Comparison of ENCODE assay signal across 2 cellular contexts in the genomic region with DNA sequence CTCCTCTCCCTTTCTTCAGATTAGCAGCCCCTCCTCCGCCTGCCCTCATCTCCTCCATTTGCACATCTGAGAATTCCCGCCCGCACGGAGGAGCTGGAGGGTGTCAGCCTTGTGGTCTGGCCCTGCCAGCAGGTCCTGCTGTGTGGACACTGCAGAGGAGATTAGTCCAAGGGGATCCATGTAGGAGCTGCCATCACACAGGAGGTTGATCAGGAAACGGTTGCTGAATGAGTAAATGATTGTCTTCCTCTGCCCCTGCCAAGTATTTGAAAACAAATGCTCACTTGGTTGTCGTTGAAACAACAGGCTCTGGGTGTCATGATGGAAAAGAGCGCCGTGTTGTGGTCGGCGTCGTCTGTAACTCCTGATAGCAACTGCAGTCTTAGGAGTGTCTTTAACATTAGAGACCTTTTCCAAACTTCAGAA.
TF ChIP-seq lines count a peak whose summit lies in the region.

No MANE protein-coding gene starts in this region.

TF ChIP-seq in liver, 16 proteins besides CTCF, POLR2A, EP300 and RAD21 (continued from another document):
- TF ChIP-seq JUND (IDR thresholded peaks at IDR 0.05) (no peak), YY1 (IDR thresholded peaks at IDR 0.05) (no peak), NR2F2 (IDR thresholded peaks at IDR 0.05) (no peak), SP1 (IDR thresholded peaks at IDR 0.05) (no peak), FOXA1 (IDR thresholded peaks at IDR 0.05) (no peak), HNF4G (IDR thresholded peaks at IDR 0.05) (no peak), HNF4A (conservative IDR thresholded peaks at IDR 0.05) (no peak), FOXA2 (IDR thresholded peaks at IDR 0.05) (no peak), GABPA (IDR thresholded peaks at IDR 0.05 in 1 of 2, conservative IDR thresholded peaks at IDR 0.05 in 1 of 2) (no peak), EGR1 (IDR thresholded peaks at IDR 0.05; ENCODE audit: low read depth in 2 of 2) (no peak)
- TF ChIP-seq, protein P1, sequence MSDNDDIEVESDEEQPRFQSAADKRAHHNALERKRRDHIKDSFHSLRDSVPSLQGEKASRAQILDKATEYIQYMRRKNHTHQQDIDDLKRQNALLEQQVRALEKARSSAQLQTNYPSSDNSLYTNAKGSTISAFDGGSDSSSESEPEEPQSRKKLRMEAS (IDR thresholded peaks at IDR 0.05): no peak
- TF ChIP-seq, protein P2, sequence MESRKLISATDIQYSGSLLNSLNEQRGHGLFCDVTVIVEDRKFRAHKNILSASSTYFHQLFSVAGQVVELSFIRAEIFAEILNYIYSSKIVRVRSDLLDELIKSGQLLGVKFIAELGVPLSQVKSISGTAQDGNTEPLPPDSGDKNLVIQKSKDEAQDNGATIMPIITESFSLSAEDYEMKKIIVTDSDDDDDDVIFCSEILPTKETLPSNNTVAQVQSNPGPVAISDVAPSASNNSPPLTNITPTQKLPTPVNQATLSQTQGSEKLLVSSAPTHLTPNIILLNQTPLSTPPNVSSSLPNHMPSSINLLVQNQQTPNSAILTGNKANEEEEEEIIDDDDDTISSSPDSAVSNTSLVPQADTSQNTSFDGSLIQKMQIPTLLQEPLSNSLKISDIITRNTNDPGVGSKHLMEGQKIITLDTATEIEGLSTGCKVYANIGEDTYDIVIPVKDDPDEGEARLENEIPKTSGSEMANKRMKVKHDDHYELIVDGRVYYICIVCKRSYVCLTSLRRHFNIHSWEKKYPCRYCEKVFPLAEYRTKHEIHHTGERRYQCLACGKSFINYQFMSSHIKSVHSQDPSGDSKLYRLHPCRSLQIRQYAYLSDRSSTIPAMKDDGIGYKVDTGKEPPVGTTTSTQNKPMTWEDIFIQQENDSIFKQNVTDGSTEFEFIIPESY (IDR thresholded peaks at IDR 0.05): no peak
- TF ChIP-seq, protein P3, sequence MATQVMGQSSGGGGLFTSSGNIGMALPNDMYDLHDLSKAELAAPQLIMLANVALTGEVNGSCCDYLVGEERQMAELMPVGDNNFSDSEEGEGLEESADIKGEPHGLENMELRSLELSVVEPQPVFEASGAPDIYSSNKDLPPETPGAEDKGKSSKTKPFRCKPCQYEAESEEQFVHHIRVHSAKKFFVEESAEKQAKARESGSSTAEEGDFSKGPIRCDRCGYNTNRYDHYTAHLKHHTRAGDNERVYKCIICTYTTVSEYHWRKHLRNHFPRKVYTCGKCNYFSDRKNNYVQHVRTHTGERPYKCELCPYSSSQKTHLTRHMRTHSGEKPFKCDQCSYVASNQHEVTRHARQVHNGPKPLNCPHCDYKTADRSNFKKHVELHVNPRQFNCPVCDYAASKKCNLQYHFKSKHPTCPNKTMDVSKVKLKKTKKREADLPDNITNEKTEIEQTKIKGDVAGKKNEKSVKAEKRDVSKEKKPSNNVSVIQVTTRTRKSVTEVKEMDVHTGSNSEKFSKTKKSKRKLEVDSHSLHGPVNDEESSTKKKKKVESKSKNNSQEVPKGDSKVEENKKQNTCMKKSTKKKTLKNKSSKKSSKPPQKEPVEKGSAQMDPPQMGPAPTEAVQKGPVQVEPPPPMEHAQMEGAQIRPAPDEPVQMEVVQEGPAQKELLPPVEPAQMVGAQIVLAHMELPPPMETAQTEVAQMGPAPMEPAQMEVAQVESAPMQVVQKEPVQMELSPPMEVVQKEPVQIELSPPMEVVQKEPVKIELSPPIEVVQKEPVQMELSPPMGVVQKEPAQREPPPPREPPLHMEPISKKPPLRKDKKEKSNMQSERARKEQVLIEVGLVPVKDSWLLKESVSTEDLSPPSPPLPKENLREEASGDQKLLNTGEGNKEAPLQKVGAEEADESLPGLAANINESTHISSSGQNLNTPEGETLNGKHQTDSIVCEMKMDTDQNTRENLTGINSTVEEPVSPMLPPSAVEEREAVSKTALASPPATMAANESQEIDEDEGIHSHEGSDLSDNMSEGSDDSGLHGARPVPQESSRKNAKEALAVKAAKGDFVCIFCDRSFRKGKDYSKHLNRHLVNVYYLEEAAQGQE (IDR thresholded peaks at IDR 0.05): no peak

TF ChIP-seq in HepG2, 621 proteins besides CTCF, POLR2A, EP300 and RAD21:
- TF ChIP-seq, protein P4, sequence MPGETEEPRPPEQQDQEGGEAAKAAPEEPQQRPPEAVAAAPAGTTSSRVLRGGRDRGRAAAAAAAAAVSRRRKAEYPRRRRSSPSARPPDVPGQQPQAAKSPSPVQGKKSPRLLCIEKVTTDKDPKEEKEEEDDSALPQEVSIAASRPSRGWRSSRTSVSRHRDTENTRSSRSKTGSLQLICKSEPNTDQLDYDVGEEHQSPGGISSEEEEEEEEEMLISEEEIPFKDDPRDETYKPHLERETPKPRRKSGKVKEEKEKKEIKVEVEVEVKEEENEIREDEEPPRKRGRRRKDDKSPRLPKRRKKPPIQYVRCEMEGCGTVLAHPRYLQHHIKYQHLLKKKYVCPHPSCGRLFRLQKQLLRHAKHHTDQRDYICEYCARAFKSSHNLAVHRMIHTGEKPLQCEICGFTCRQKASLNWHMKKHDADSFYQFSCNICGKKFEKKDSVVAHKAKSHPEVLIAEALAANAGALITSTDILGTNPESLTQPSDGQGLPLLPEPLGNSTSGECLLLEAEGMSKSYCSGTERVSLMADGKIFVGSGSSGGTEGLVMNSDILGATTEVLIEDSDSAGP (CRISPR knock-in tag; IDR thresholded peaks at IDR 0.05; ENCODE audit: borderline replicate concordance): no peak
- no peak for TF ChIP-seq HNRNPL (IDR thresholded peaks at IDR 0.05; ENCODE audit: low read depth, low read length)
- TF ChIP-seq TBP (CRISPR knock-in tag; IDR thresholded peaks at IDR 0.05): no peak
- TF ChIP-seq ZSCAN29 (CRISPR knock-in tag; conservative IDR thresholded peaks at IDR 0.05): no peak
TF ChIP-seq in HepG2: peak in this region for 0.
